8 cellular contexts compared by ENCODE assay signal in genomic region chr2:24360050-24360962, GRCh38. TPM values are rescaled to one million over a fixed set of nuclear protein-coding genes. Genes with fewer than 3 reads are reported as not detected.
A peak's percentile ranks its signal among the peaks of the same experiment; 100 is the strongest.
DNase-seq lines count a peak whose midpoint lies in the region; ATAC-seq lines count a peak whose summit lies in the region.

TSS of gene ITSN2 (minus strand) at chr2:24360536. CDS start at chr2:24328082, 32,454 bp downstream.

- no peaks in the 10 kb centered on the region for H3K9me3 ChIP-seq in HUES6 (ENCODE audit: control insufficient read depth, insufficient read depth, low read depth, low read length)

- peak within 1 kb of the TSS; percentile 98 for H3K4me3 ChIP-seq in HUES6 (ENCODE audit: low read depth, low read length)

- intact Hi-C loops in activated T-helper 1 cell treated with anti-CD3 and anti-CD28 coated beads, Interleukin-12 subunit alpha, Interleukin-12 subunit beta, Interleukin-2, Interleukin-4 antibody, amounts not matched to agents 30 ng/mL and 10 ng/mL and 1 ng/mL, durations not matched to agents 14 hours and 24 hours and 36 hours (cut with micrococcal nuclease): loop anchor here (1.0 to 10.0 kb wide), 4 partner anchors 236 to 433 kb away; partner anchors contain the start of genes ATAD2B, FAM228B, PFN4 and SF3B6

- no peaks in the 10 kb centered on the region for H3K27me3 Mint-ChIP-seq in activated T-helper 1 cell treated with anti-CD3 and anti-CD28 coated beads, Interleukin-12 subunit alpha, Interleukin-12 subunit beta, Interleukin-2, Interleukin-4 antibody, amounts not matched to agents 30 ng/mL and 10 ng/mL and 1 ng/mL, durations not matched to agents 14 hours and 24 hours and 36 hours (ENCODE audit: insufficient read depth)
- H3K27me3 Mint-ChIP-seq in naive thymus-derived CD8-positive, alpha-beta T cell: no peaks in the 10 kb centered on the region
- no peaks in the 10 kb centered on the region for H3K27me3 Mint-ChIP-seq in stimulated activated naive B cell treated with anti-CD40 and anti-IgM and Interleukin-4, amounts not matched to agents 10 μg/mL and 1 μg/mL and 100 μg/mL, for 72 hours

- peaks cover 13% of the 10 kb centered on the region for H3K4me1 ChIP-seq in HUES6 (ENCODE audit: control insufficient read depth, insufficient read depth, low read length)

- H3K9ac ChIP-seq in HUES6 (ENCODE audit: low read length): peak within 1 kb of the TSS; percentile 85

- peak; percentile 66 for ATAC-seq in GM21447 (IDR thresholded peaks at IDR 0.05; ENCODE audit: unreplicated experiment)
- peak; percentile 85 to 90 for ATAC-seq in naive thymus-derived CD8-positive, alpha-beta T cell
- ATAC-seq in stimulated activated naive B cell treated with anti-CD40 and anti-IgM and Interleukin-4, amounts not matched to agents 10 μg/mL and 1 μg/mL and 100 μg/mL, for 72 hours (replicated peaks): peak; percentile 90 to 92

- peak within 1 kb of the TSS; percentile 93 for H3K27ac Mint-ChIP-seq in activated T-helper 1 cell treated with anti-CD3 and anti-CD28 coated beads, Interleukin-12 subunit alpha, Interleukin-12 subunit beta, Interleukin-2, Interleukin-4 antibody, amounts not matched to agents 30 ng/mL and 10 ng/mL and 1 ng/mL, durations not matched to agents 14 hours and 24 hours and 36 hours
- H3K27ac Mint-ChIP-seq in naive thymus-derived CD8-positive, alpha-beta T cell: peak within 1 kb of the TSS; percentile 94 to 99 (median 98)
- peak within 1 kb of the TSS; percentile 96 for H3K27ac Mint-ChIP-seq in stimulated activated naive B cell treated with anti-CD40 and anti-IgM and Interleukin-4, amounts not matched to agents 10 μg/mL and 1 μg/mL and 100 μg/mL, for 72 hours

- POLR2A ChIA-PET in naive thymus-derived CD8-positive, alpha-beta T cell (lab: Charles Lee): interaction anchor here (0.6 to 1.8 kb wide), 13 partner anchors 9 to 934 kb away, joined by 3 to 8 read pairs (median 4); partner anchors contain the start of genes ATAD2B, CENPO and PTRHD1

- H3K36me3 ChIP-seq in HUES6 (ENCODE audit: control insufficient read depth, insufficient read depth, low read length): no peaks in the 10 kb centered on the region

- H3K4me1 Mint-ChIP-seq in activated T-helper 1 cell treated with anti-CD3 and anti-CD28 coated beads, Interleukin-12 subunit alpha, Interleukin-12 subunit beta, Interleukin-2, Interleukin-4 antibody, amounts not matched to agents 30 ng/mL and 10 ng/mL and 1 ng/mL, durations not matched to agents 14 hours and 24 hours and 36 hours (ENCODE audit: low read depth): peaks cover 29% of the 10 kb centered on the region
- peaks cover 18 to 48% (median 33%) of the 10 kb centered on the region in 4 donors for H3K4me1 Mint-ChIP-seq in naive thymus-derived CD8-positive, alpha-beta T cell
- H3K4me1 Mint-ChIP-seq in stimulated activated naive B cell treated with anti-CD40 and anti-IgM and Interleukin-4, amounts not matched to agents 10 μg/mL and 1 μg/mL and 100 μg/mL, for 72 hours: peaks cover 33 to 44% of the 10 kb centered on the region in 2 donors

- H3K4me3 Mint-ChIP-seq in activated T-helper 1 cell treated with anti-CD3 and anti-CD28 coated beads, Interleukin-12 subunit alpha, Interleukin-12 subunit beta, Interleukin-2, Interleukin-4 antibody, amounts not matched to agents 30 ng/mL and 10 ng/mL and 1 ng/mL, durations not matched to agents 14 hours and 24 hours and 36 hours: peak within 1 kb of the TSS; percentile 91
- H3K4me3 Mint-ChIP-seq in naive thymus-derived CD8-positive, alpha-beta T cell: peak within 1 kb of the TSS; percentile 83 to 96 (median 92)
- peak within 1 kb of the TSS; percentile 80 to 87 for H3K4me3 Mint-ChIP-seq in stimulated activated naive B cell treated with anti-CD40 and anti-IgM and Interleukin-4, amounts not matched to agents 10 μg/mL and 1 μg/mL and 100 μg/mL, for 72 hours

- H3K27ac ChIP-seq in HUES6 (ENCODE audit: low read depth, low read length): peak within 1 kb of the TSS; percentile 52; the same call in 1 of the 2 replicates

- H3K27me3 ChIP-seq in HUES6 (ENCODE audit: control insufficient read depth, insufficient read depth, low read length): peaks cover 13% of the 10 kb centered on the region

- H3K36me3 Mint-ChIP-seq in activated T-helper 1 cell treated with anti-CD3 and anti-CD28 coated beads, Interleukin-12 subunit alpha, Interleukin-12 subunit beta, Interleukin-2, Interleukin-4 antibody, amounts not matched to agents 30 ng/mL and 10 ng/mL and 1 ng/mL, durations not matched to agents 14 hours and 24 hours and 36 hours (ENCODE audit: low read depth): peaks cover 6% of the 10 kb centered on the region
- H3K36me3 Mint-ChIP-seq in naive thymus-derived CD8-positive, alpha-beta T cell: peaks cover 0 to 6% (median 6%) of the 10 kb centered on the region in 3 donors
- H3K36me3 Mint-ChIP-seq in stimulated activated naive B cell treated with anti-CD40 and anti-IgM and Interleukin-4, amounts not matched to agents 10 μg/mL and 1 μg/mL and 100 μg/mL, for 72 hours: peaks cover 16 to 19% of the 10 kb centered on the region in 2 donors

- no peaks in the 10 kb centered on the region for H3K9me3 Mint-ChIP-seq in activated T-helper 1 cell treated with anti-CD3 and anti-CD28 coated beads, Interleukin-12 subunit alpha, Interleukin-12 subunit beta, Interleukin-2, Interleukin-4 antibody, amounts not matched to agents 30 ng/mL and 10 ng/mL and 1 ng/mL, durations not matched to agents 14 hours and 24 hours and 36 hours
- no peaks in the 10 kb centered on the region for H3K9me3 Mint-ChIP-seq in naive thymus-derived CD8-positive, alpha-beta T cell
- peaks cover 0 to 3% of the 10 kb centered on the region in 2 donors for H3K9me3 Mint-ChIP-seq in stimulated activated naive B cell treated with anti-CD40 and anti-IgM and Interleukin-4, amounts not matched to agents 10 μg/mL and 1 μg/mL and 100 μg/mL, for 72 hours

- DNase-seq in DMS53 (lab: John Stamatoyannopoulos, UW): peak; percentile 83
- peak; percentile 74 for DNase-seq in RKO (ENCODE audit: low spot score)
- peak; percentile 81 for DNase-seq in activated T-helper 1 cell treated with anti-CD3 and anti-CD28 coated beads, Interleukin-12 subunit alpha, Interleukin-12 subunit beta, Interleukin-2, Interleukin-4 antibody, amounts not matched to agents 30 ng/mL and 10 ng/mL and 1 ng/mL, durations not matched to agents 14 hours and 24 hours and 36 hours (ENCODE audit: low spot score)
- peak; percentile 65 for DNase-seq in fibroblast of gingiva (ENCODE audit: low read depth)
- DNase-seq in naive thymus-derived CD8-positive, alpha-beta T cell: peak; percentile 72 to 94 (median 86)
- DNase-seq in stimulated activated naive B cell treated with anti-CD40 and anti-IgM and Interleukin-4, amounts not matched to agents 10 μg/mL and 1 μg/mL and 100 μg/mL, for 72 hours: peak; percentile 92

RNA-seq across cellular contexts. Expression of gene ITSN2, which starts in this region (rescaled TPM):
- 52.9 and 57.1 TPM in 2 replicates for total RNA-seq in activated T-helper 1 cell treated with anti-CD3 and anti-CD28 coated beads, Interleukin-12 subunit alpha, Interleukin-12 subunit beta, Interleukin-2, Interleukin-4 antibody, amounts not matched to agents 30 ng/mL and 10 ng/mL and 1 ng/mL, durations not matched to agents 14 hours and 24 hours and 36 hours
- 100 to 1,000 TPM; 141 to 156 TPM for total RNA-seq in naive thymus-derived CD8-positive, alpha-beta T cell
- 10 to 100 TPM; 45.9 to 57.8 (median 47.1) TPM for polyA plus RNA-seq in naive thymus-derived CD8-positive, alpha-beta T cell

Comparison
In these comparisons a context has a peak if more than half of its experiments do, and no peak if none do; other contexts are left out.
1. Peak in every context shown above with its lines: DNase-seq, ATAC-seq, H3K4me3 ChIP-seq and H3K27ac ChIP-seq.